1 cellular context compared by ENCODE assay signal in the genomic region with DNA sequence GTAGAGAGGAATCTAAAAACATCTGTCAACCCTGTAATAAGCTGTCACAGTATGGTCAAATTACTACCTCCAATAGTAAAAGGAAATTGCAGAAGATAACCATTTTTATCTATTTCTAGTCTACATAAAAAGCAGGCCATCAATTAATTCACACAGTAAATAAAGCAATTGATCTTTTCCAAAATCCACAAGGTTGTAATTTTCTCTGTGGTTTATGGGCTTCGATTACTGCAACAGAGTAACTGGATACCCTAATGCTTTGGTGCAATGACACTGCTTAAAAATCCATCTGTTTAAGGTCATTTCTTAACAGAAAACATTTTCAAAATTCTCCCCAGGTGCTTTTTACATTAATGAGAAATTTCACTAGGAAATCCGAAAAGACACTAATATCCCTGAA.
TF ChIP-seq lines count a peak whose summit lies in the region.

No MANE protein-coding gene starts in this region.

TF ChIP-seq in endothelial cell of umbilical vein, 7 proteins besides CTCF, POLR2A, EP300 and RAD21:
- no peak for TF ChIP-seq GATA2 (IDR thresholded peaks at IDR 0.05; ENCODE audit: insufficient read depth, insufficient read length, low read depth, low read length)
- TF ChIP-seq, protein P1, sequence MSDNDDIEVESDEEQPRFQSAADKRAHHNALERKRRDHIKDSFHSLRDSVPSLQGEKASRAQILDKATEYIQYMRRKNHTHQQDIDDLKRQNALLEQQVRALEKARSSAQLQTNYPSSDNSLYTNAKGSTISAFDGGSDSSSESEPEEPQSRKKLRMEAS (IDR thresholded peaks at IDR 0.05; ENCODE audit: insufficient read depth, insufficient read length) = no peak
- TF ChIP-seq FOS (IDR thresholded peaks at IDR 0.05; ENCODE audit: borderline replicate concordance, insufficient read depth, low read length) = no peak
- no peak for TF ChIP-seq MYC (IDR thresholded peaks at IDR 0.05; ENCODE audit: low read depth, low read length)
- TF ChIP-seq POLR2AphosphoS5 (IDR thresholded peaks at IDR 0.05; ENCODE audit: insufficient read depth, low read depth, low read length) = no peak
- TF ChIP-seq EZH2 (IDR thresholded peaks at IDR 0.05; ENCODE audit: borderline replicate concordance, low read depth, low read length, severe bottlenecking) = no peak
- TF ChIP-seq JUN (IDR thresholded peaks at IDR 0.05; ENCODE audit: borderline replicate concordance, insufficient read depth, insufficient read length, low read depth) = no peak
